Comparison of ENCODE assay signal across 8 cellular contexts in genomic region chr2:227415538-227416424, GRCh38. TPM values are rescaled to one million over a fixed set of nuclear protein-coding genes. Genes with fewer than 3 reads are reported as not detected.
DNase-seq lines count a peak whose midpoint lies in the region; ATAC-seq and TF ChIP-seq lines count a peak whose summit lies in the region.

No MANE protein-coding gene starts in this region.

- H3K27ac ChIP-seq in smooth muscle cell (ENCODE audit: low read depth): peak overlapping the region; percentile 47

- H4K20me1 ChIP-seq in smooth muscle cell (ENCODE audit: low read depth): no peaks in the 10 kb centered on the region

- peaks cover 4% of the 10 kb centered on the region for H3K4me1 ChIP-seq in smooth muscle cell (ENCODE audit: low read depth)

- WGBS in smooth muscle cell (ENCODE audit: low lambda C conversion rate): 84% methylated on average over 10 of the region's 10 CpGs

- ATAC-seq in HG02981 (IDR thresholded peaks at IDR 0.05; ENCODE audit: unreplicated experiment): peak; percentile 39

- no peaks in the 10 kb centered on the region for H3K27me3 ChIP-seq in smooth muscle cell (ENCODE audit: low read depth)

- H3F3A ChIP-seq in smooth muscle cell (ENCODE audit: low read depth): peaks cover 4% of the 10 kb centered on the region

- no peaks in the 10 kb centered on the region for H3K79me2 ChIP-seq in smooth muscle cell (ENCODE audit: low read depth)

- no peaks in the 10 kb centered on the region for H3K36me3 ChIP-seq in smooth muscle cell (ENCODE audit: low read depth)

- no peak overlapping the region for H2AFZ ChIP-seq in smooth muscle cell (ENCODE audit: low read depth)

- TF ChIP-seq CTCF in GM12865 (IDR thresholded peaks at IDR 0.05; ENCODE audit: insufficient read depth, low read depth, low read length, missing control alignments): no peak
- TF ChIP-seq CTCF in fibroblast of the aortic adventitia (IDR thresholded peaks at IDR 0.05; ENCODE audit: insufficient read depth, low read length): no peak
- TF ChIP-seq CTCF in smooth muscle cell (IDR thresholded peaks at IDR 0.05; ENCODE audit: borderline replicate concordance, insufficient read depth, poor library complexity, severe bottlenecking): no peak
- no peak for TF ChIP-seq CTCF in GM13976 (IDR thresholded peaks at IDR 0.05; ENCODE audit: borderline replicate concordance, control extremely low read depth, extremely low read depth, insufficient read depth, missing control alignments)

- DNase-seq in GM12865 (ENCODE audit: low read depth) (peak; percentile 60), SKM-1 (lab: John Stamatoyannopoulos, UW; ENCODE audit: unreplicated experiment) (peak; percentile 57), fibroblast of the aortic adventitia (ENCODE audit: low read depth) (peak; percentile 85), smooth muscle cell (lab: John Stamatoyannopoulos, UW; ENCODE audit: unreplicated experiment) (no peak), NCI-H2107 (lab: John Stamatoyannopoulos, UW) (no peak), SK-N-DZ (ENCODE audit: low spot score) (no peak), GM13976 (ENCODE audit: low spot score) (no peak)

- no peaks in the 10 kb centered on the region for H3K9me3 ChIP-seq in smooth muscle cell (replicated peaks; ENCODE audit: low read depth)

- in situ Hi-C loops in GM13976 (cut with MboI; ENCODE audit: low sequenced_read_pairs, unreplicated experiment): no loop called here

- H3K9ac ChIP-seq in smooth muscle cell (ENCODE audit: low read depth): no peak overlapping the region

- H3K4me2 ChIP-seq in smooth muscle cell: no peak overlapping the region

- H3K4me3 ChIP-seq in GM12865 (ENCODE audit: low read depth, low read length) (no peak overlapping the region), fibroblast of the aortic adventitia (ENCODE audit: low read depth, low read length) (no peak overlapping the region), smooth muscle cell (no peak overlapping the region)

RNA-seq across cellular contexts. Expression of gene SCYGR1, which starts 28.0 kb away (rescaled TPM):
- total RNA-seq in fibroblast of the aortic adventitia (ENCODE audit: low replicate concordance) (not detected in 2 replicates), smooth muscle cell (not detected in 2 replicates)
- polyA plus RNA-seq in smooth muscle cell: not detected in 2 replicates
- not detected in 2 replicates for polyA plus RNA-seq in SK-N-DZ (2014; cell fraction: cytosol; rRNA removed)
- not detected in 2 replicates for polyA plus RNA-seq in SK-N-DZ (2014; cell fraction: nucleus; rRNA removed)

RNA-seq across cellular contexts. Expression of gene TM4SF20, which starts 36.7 kb away (rescaled TPM):
- total RNA-seq in fibroblast of the aortic adventitia (ENCODE audit: low replicate concordance) (0.57 TPM in 1 of 2 replicates, not detected in the other), smooth muscle cell (not detected in 2 replicates)
- polyA plus RNA-seq in smooth muscle cell: not detected in 2 replicates
- not detected in 2 replicates for polyA plus RNA-seq in SK-N-DZ (2014; cell fraction: cytosol; rRNA removed)
- not detected in 2 replicates for polyA plus RNA-seq in SK-N-DZ (2014; cell fraction: nucleus; rRNA removed)

RNA-seq across cellular contexts. Expression of gene AGFG1, which starts 56.2 kb away (rescaled TPM):
- total RNA-seq in fibroblast of the aortic adventitia (ENCODE audit: low replicate concordance): 10.8 and 81.3 TPM in 2 replicates
- total RNA-seq in smooth muscle cell: 127 and 143 TPM in 2 replicates
- polyA plus RNA-seq in smooth muscle cell: 60.5 and 61.1 TPM in 2 replicates
- polyA plus RNA-seq in SK-N-DZ (2014; cell fraction: cytosol; rRNA removed): 18.5 and 19.1 TPM in 2 replicates
- 12.9 and 16.4 TPM in 2 replicates for polyA plus RNA-seq in SK-N-DZ (2014; cell fraction: nucleus; rRNA removed)

Comparison
In these comparisons a context has a peak if more than half of its experiments do, and no peak if none do; other contexts are left out.
1. DNase-seq: peak in GM12865 (single experiment), SKM-1 (single experiment) and fibroblast of the aortic adventitia (single experiment); none in smooth muscle cell (single experiment), NCI-H2107 (single experiment), SK-N-DZ (single experiment) and GM13976 (single experiment).